In genomic region chr2:73202156-73203054, GRCh38 we compare ENCODE assay signal across 8 cellular contexts. TPM values are rescaled to one million over a fixed set of nuclear protein-coding genes. Genes with fewer than 3 reads are reported as not detected.
DNase-seq lines count a peak whose midpoint lies in the region; TF ChIP-seq lines count a peak whose summit lies in the region.

Gene NOTO, plus strand, starts transcription at chr2:73202574. Its CDS starts 93 bp downstream, at chr2:73202667.

- H3K36me3 ChIP-seq in ACC112 (ENCODE audit: insufficient read depth, low read length): no peaks in the 10 kb centered on the region

- no peak for TF ChIP-seq CTCF in mesothelial cell of epicardium (IDR thresholded peaks at IDR 0.05; ENCODE audit: unreplicated experiment)

- peak within 1 kb of the TSS; percentile 50 for H3K4me3 Mint-ChIP-seq in mesothelial cell of epicardium

- peaks cover 2% of the 10 kb centered on the region for H3K4me1 Mint-ChIP-seq in mesothelial cell of epicardium

- no peak within 1 kb of the TSS for H3K27ac Mint-ChIP-seq in mesothelial cell of epicardium

- no peak within 1 kb of the TSS for H3K27ac ChIP-seq in ACC112 (ENCODE audit: low read depth, low read length)

- peaks cover 95% of the 10 kb centered on the region for H3K27me3 Mint-ChIP-seq in mesothelial cell of epicardium (ENCODE audit: low read depth)

- H3K4me3 ChIP-seq in ACC112 (ENCODE audit: low read depth, low read length): peak within 1 kb of the TSS; percentile 52

- no peaks in the 10 kb centered on the region for H3K36me3 Mint-ChIP-seq in mesothelial cell of epicardium

- peaks cover 6% of the 10 kb centered on the region for H3K9me3 Mint-ChIP-seq in mesothelial cell of epicardium

- H2AFZ ChIP-seq in ACC112 (ENCODE audit: low read length, unreplicated experiment): peak within 1 kb of the TSS; percentile 50

- peaks cover 70% of the 10 kb centered on the region for H3K27me3 ChIP-seq in ACC112 (ENCODE audit: insufficient read depth, low read length)

- H3K4me1 ChIP-seq in ACC112 (ENCODE audit: control insufficient read depth, insufficient read depth, low read length, unreplicated experiment): no peaks in the 10 kb centered on the region

- no peaks in the 10 kb centered on the region for H3K79me2 ChIP-seq in ACC112 (ENCODE audit: control insufficient read depth, insufficient read depth, low read length, unreplicated experiment)

- peak; percentile 60 for DNase-seq in HuH-7 (ENCODE audit: low spot score)
- peak; percentile 28 for DNase-seq in cerebellum (ENCODE audit: low spot score)
- no peak for DNase-seq in mesothelial cell of epicardium (ENCODE audit: low spot score in 2 of 2, unreplicated experiment in 2 of 2)
- no peak for DNase-seq in NCI-H2081 (lab: John Stamatoyannopoulos, UW)
- DNase-seq in NCI-H2227 (lab: John Stamatoyannopoulos, UW; ENCODE audit: unreplicated experiment): no peak
- no peak for DNase-seq in NCI-H187 (lab: John Stamatoyannopoulos, UW)
- DNase-seq in NCI-H526 treated with DMSO at 0.1 percent for 48 hours (lab: John Stamatoyannopoulos, UW): no peak

RNA-seq across cellular contexts. Expression of gene NOTO, which starts in this region (rescaled TPM):
- total RNA-seq in cerebellum (not detected), mesothelial cell of epicardium (not detected in 3 replicates)

Comparison
In these comparisons a context has a peak if more than half of its experiments do, and no peak if none do; other contexts are left out.
1. Peak in DNase-seq in cerebellum; RNA of the gene not detected or under 1 TPM.